Comparison of ENCODE assay signal across 11 cellular contexts in the genomic region with DNA sequence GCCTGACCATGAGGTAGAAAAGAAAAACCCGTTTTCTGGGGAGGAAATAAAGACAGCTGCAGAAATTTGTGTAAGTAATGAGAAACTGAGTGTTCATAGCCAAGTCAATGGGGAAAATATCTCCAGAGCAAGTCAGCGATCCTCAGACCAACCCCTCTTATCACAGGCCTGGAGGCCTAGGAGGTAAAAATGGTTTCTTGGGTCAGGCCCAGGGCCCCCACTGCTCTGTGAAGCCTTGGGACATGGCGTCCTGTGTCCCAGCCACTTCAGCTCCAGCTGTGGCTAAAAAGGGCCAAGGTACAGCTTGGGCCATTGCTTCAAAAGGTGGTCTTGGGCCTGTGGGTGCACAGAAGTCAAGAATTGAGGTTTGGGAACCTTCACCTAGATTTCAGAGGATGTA.
"Had no signal": no experiment of that assay in that cellular context is flagged by ENCODE, and none has a peak within 500 bp of the region (broad histone marks: within the 10 kb centered on the region; RNA-seq: fewer than 3 reads in every experiment).

No MANE protein-coding gene starts in this region.

- H3K36me3 ChIP-seq: HAP-1 had no signal

- H3K9me3 ChIP-seq: HAP-1 had no signal

- H2AFZ ChIP-seq: GM23248, GM23338 had no signal

- H3K4me3 Mint-ChIP-seq: GM23338, H9, HFFc6 had no signal

- H3K4me1 ChIP-seq: HAP-1 had no signal

- ATAC-seq: GM23338, HCT116 had no signal

- H3K27ac Mint-ChIP-seq: GM23338, H9, HFFc6 had no signal

- H3K27ac ChIP-seq: GM23248 had no signal

- FAIRE-seq: H1, H54 had no signal

- H3K9ac ChIP-seq: GM23248 had no signal

- H3K4me3 ChIP-seq: GM23248, GM23338, HAP-1 had no signal

- H3K4me1 Mint-ChIP-seq: GM23338, H9 had no signal

- H3K4me2 ChIP-seq: GM23338 had no signal

- DNase-seq: GM23248, GOT3, H7, H9, HCEC 1CT, HFFc6 had no signal
